Comparison of ENCODE assay signal across 10 cellular contexts in genomic region chr15:89486726-89487050, GRCh38. TPM values are rescaled to one million over a fixed set of nuclear protein-coding genes. Genes with fewer than 3 reads are reported as not detected.
DNase-seq lines count a peak whose midpoint lies in the region; ATAC-seq and TF ChIP-seq lines count a peak whose summit lies in the region.
"Had no signal": no experiment of that assay in that cellular context is flagged by ENCODE, and none has a peak within 500 bp of the region (broad histone marks: within the 10 kb centered on the region; RNA-seq: fewer than 3 reads in every experiment).

No MANE protein-coding gene starts in this region.

- POLR2A ChIA-PET in GM10248 (lab: Yijun Ruan, JAX): no interaction called here
- POLR2A ChIA-PET in RWPE1 (lab: Yijun Ruan, JAX; ENCODE audit: low non-redundant PET): no interaction called here
- POLR2A ChIA-PET in activated naive CD8-positive, alpha-beta T cell treated with anti-CD3 and anti-CD28 coated beads, Interleukin-2, amount 10 ng/mL, durations not matched to agents 7 days and 5 days (lab: Charles Lee): no interaction called here

- DNase-seq in GM10248 (ENCODE audit: extremely low spot score): peak; percentile 69
- peak; percentile 54 for DNase-seq in RWPE1 (ENCODE audit: low spot score)
- peak; percentile 57 for DNase-seq in activated naive CD8-positive, alpha-beta T cell treated with anti-CD3 and anti-CD28 coated beads, Interleukin-2, amount 10 ng/mL, durations not matched to agents 7 days and 5 days
- peak; percentile 67 for DNase-seq in stimulated activated CD4-positive, alpha-beta T cell treated with anti-CD3 and anti-CD28 coated beads, Interleukin-15, amount 100 ng/mL, for 24 hours
- DNase-seq in NCI-H2196 (lab: John Stamatoyannopoulos, UW; ENCODE audit: unreplicated experiment): no peak
- DNase-seq in hippocampal formation (lab: John Stamatoyannopoulos, UW): no peak
- DNase-seq: NCI-H446 treated with DMSO at 0.1 percent for 48 hours had no signal

- H3K36me3 Mint-ChIP-seq in activated naive CD8-positive, alpha-beta T cell treated with anti-CD3 and anti-CD28 coated beads, Interleukin-2, amount 10 ng/mL, durations not matched to agents 7 days and 5 days: no peaks in the 10 kb centered on the region
- H3K36me3 Mint-ChIP-seq: activated naive CD4-positive, alpha-beta T cell treated with anti-CD3 and anti-CD28 coated beads, Interleukin-2, amount 50 U/mL, for 72 hours had no signal

- H3K4me3 Mint-ChIP-seq in activated naive CD8-positive, alpha-beta T cell treated with anti-CD3 and anti-CD28 coated beads, Interleukin-2, amount 10 ng/mL, durations not matched to agents 7 days and 5 days: peak overlapping the region; percentile 51

- H3K27ac Mint-ChIP-seq in activated naive CD8-positive, alpha-beta T cell treated with anti-CD3 and anti-CD28 coated beads, Interleukin-2, amount 10 ng/mL, durations not matched to agents 7 days and 5 days: no peak overlapping the region
- H3K27ac Mint-ChIP-seq: activated naive CD4-positive, alpha-beta T cell treated with anti-CD3 and anti-CD28 coated beads, Interleukin-2, amount 50 U/mL, for 72 hours had no signal

- TF ChIP-seq CTCF in GM10248 (IDR thresholded peaks at IDR 0.05; ENCODE audit: control extremely low read depth, extremely low read depth, low read depth, missing control alignments): no peak
- no peak for TF ChIP-seq CTCF in RWPE1 (conservative IDR thresholded peaks at IDR 0.05; ENCODE audit: low read depth)

- H3K4me1 Mint-ChIP-seq in activated naive CD8-positive, alpha-beta T cell treated with anti-CD3 and anti-CD28 coated beads, Interleukin-2, amount 10 ng/mL, durations not matched to agents 7 days and 5 days: peaks cover 6% of the 10 kb centered on the region

- H3K27me3 Mint-ChIP-seq in activated naive CD8-positive, alpha-beta T cell treated with anti-CD3 and anti-CD28 coated beads, Interleukin-2, amount 10 ng/mL, durations not matched to agents 7 days and 5 days: peaks cover 21% of the 10 kb centered on the region

- H3K27ac ChIP-seq in RWPE1: no peak overlapping the region

- no peaks in the 10 kb centered on the region for H3K9me3 Mint-ChIP-seq in activated naive CD8-positive, alpha-beta T cell treated with anti-CD3 and anti-CD28 coated beads, Interleukin-2, amount 10 ng/mL, durations not matched to agents 7 days and 5 days
- H3K9me3 Mint-ChIP-seq: activated naive CD4-positive, alpha-beta T cell treated with anti-CD3 and anti-CD28 coated beads, Interleukin-2, amount 50 U/mL, for 72 hours had no signal

- peak; percentile 70 for ATAC-seq in activated naive CD8-positive, alpha-beta T cell treated with anti-CD3 and anti-CD28 coated beads, Interleukin-2, amount 10 ng/mL, durations not matched to agents 7 days and 5 days (ENCODE audit: low read depth)
- no peak for ATAC-seq in GM19452 (IDR thresholded peaks at IDR 0.05; ENCODE audit: unreplicated experiment)
- ATAC-seq in HG03139 (IDR thresholded peaks at IDR 0.05; ENCODE audit: unreplicated experiment): no peak

- CTCF ChIA-PET in GM10248 (lab: Yijun Ruan, JAX): no interaction called here
- CTCF ChIA-PET in RWPE1 (lab: Yijun Ruan, JAX): no interaction called here

RNA-seq across cellular contexts. Expression of gene RHCG, which starts 9.7 kb away (rescaled TPM):
- total RNA-seq in activated naive CD8-positive, alpha-beta T cell treated with anti-CD3 and anti-CD28 coated beads, Interleukin-2, amount 10 ng/mL, durations not matched to agents 7 days and 5 days: not detected
- total RNA-seq: activated naive CD4-positive, alpha-beta T cell treated with anti-CD3 and anti-CD28 coated beads, Interleukin-2, amount 50 U/mL, for 72 hours had no signal

Comparison
In these comparisons a context has a peak if more than half of its experiments do, and no peak if none do; other contexts are left out.
1. DNase-seq: peak in GM10248 (single experiment), RWPE1 (single experiment), activated naive CD8-positive, alpha-beta T cell treated with anti-CD3 and anti-CD28 coated beads, Interleukin-2, amount 10 ng/mL, durations not matched to agents 7 days and 5 days (single experiment) and stimulated activated CD4-positive, alpha-beta T cell treated with anti-CD3 and anti-CD28 coated beads, Interleukin-15, amount 100 ng/mL, for 24 hours (single experiment); none in NCI-H2196 (single experiment) and hippocampal formation (0 of 2).